12 cellular contexts compared by ENCODE assay signal in the genomic region with DNA sequence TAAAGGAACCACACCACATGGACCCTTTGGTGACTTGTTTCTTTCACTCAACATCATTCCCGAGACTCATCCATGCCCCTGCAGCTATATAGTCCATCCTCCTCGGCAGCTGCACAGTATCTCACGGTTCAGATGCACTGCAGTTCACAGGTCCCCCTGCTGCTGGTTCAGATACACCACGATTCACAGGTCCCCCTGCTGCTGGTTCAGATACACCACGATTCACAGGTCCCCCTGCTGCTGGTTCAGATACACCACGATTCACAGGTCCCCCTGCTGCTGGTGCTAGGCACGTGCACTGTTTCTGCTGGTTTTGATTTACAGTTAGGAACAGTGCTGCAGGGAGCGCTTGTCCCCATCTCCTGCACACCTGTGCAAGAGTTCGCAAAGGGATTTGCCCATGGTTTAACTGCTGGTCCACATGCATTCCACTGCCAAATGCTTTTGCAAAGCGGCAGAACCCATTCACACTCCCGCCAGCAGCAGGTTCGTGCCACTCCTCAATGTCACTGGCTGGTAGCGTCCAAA. TPM values are rescaled to one million over a fixed set of nuclear protein-coding genes. Genes with fewer than 3 reads are reported as not detected.
A peak's percentile ranks its signal among the peaks of the same experiment; 100 is the strongest.
DNase-seq lines count a peak whose midpoint lies in the region; ATAC-seq and TF ChIP-seq lines count a peak whose summit lies in the region.
"Had no signal": no experiment of that assay in that cellular context is flagged by ENCODE, and none has a peak within 500 bp of the region (broad histone marks: within the 10 kb centered on the region; RNA-seq: fewer than 3 reads in every experiment).

No MANE protein-coding gene starts in this region.

- H3K27me3 Mint-ChIP-seq in neural crest cell (ENCODE audit: low read depth) (peaks cover 4% of the 10 kb centered on the region), CD14-positive monocyte (ENCODE audit: low read depth in 3 of 3) (peaks cover 2 to 11% (median 11%) of the 10 kb centered on the region in 3 donors)
- H3K27me3 Mint-ChIP-seq: CD4-positive, alpha-beta memory T cell had no signal

- no peaks in the 10 kb centered on the region for H3K9me3 ChIP-seq in left ventricle myocardium inferior (replicated peaks)
- H3K9me3 ChIP-seq: transverse colon had no signal

- H3K4me1 ChIP-seq in left ventricle myocardium inferior = peaks cover 57% of the 10 kb centered on the region

- H3K4me3 ChIP-seq in left ventricle myocardium inferior = no peak overlapping the region
- H3K4me3 ChIP-seq: transverse colon had no signal

- H3K4me3 Mint-ChIP-seq in neural crest cell (peak overlapping the region; percentile 82), CD14-positive monocyte (no peak overlapping the region)
- H3K4me3 Mint-ChIP-seq: CD4-positive, alpha-beta memory T cell had no signal

- H3K36me3 Mint-ChIP-seq in neural crest cell (ENCODE audit: low read depth) (peaks cover 4% of the 10 kb centered on the region), CD14-positive monocyte (peaks cover 7 to 10% of the 10 kb centered on the region in 2 donors)

- intact Hi-C loops in left ventricle myocardium inferior (cut with micrococcal nuclease) (no loop called here), left cardiac atrium (cut with DNase I) (no loop called here), CD14-positive monocyte (cut with micrococcal nuclease) (loop anchor here in 1 of 2 donors (10.0 kb wide), 1 partner anchor 54 kb away; a partner anchor contains a TSS)

- no peak for ATAC-seq in left cardiac atrium

- no peaks in the 10 kb centered on the region for H3K27me3 ChIP-seq in left ventricle myocardium inferior (ENCODE audit: low read depth)
- H3K27me3 ChIP-seq: transverse colon had no signal

- no peak overlapping the region for H3K27ac Mint-ChIP-seq in neural crest cell (ENCODE audit: unreplicated experiment)
- no peak overlapping the region for H3K27ac Mint-ChIP-seq in CD14-positive monocyte

- H3K9me3 Mint-ChIP-seq in neural crest cell (no peaks in the 10 kb centered on the region), CD14-positive monocyte (peaks cover 0 to 2% (median 0%) of the 10 kb centered on the region in 7 donors)
- H3K9me3 Mint-ChIP-seq: CD4-positive, alpha-beta memory T cell had no signal

- H3K36me3 ChIP-seq in left ventricle myocardium inferior = no peaks in the 10 kb centered on the region
- H3K36me3 ChIP-seq: transverse colon had no signal

- DNase-seq in left ventricle myocardium inferior (no peak), left cardiac atrium (no peak), NCI-H2171 treated with DMSO at 0.1 percent for 48 hours (lab: John Stamatoyannopoulos, UW) (peak; percentile 58), neural crest cell (ENCODE audit: low read depth, low spot score) (no peak), COR-L47 (lab: John Stamatoyannopoulos, UW) (no peak), CD14-positive monocyte (ENCODE audit: low spot score) (no peak)
- DNase-seq: activated T-cell treated with anti-CD3 and anti-CD28 coated beads for 4 hours, NCI-H2081, transverse colon had no signal

- TF ChIP-seq CTCF in left ventricle myocardium inferior (IDR thresholded peaks at IDR 0.05; ENCODE audit: borderline replicate concordance) (peak; percentile 15), neural crest cell (conservative IDR thresholded peaks at IDR 0.05) (peak; percentile 28), CD14-positive monocyte (IDR thresholded peaks at IDR 0.05) (no peak)

- H3K27ac ChIP-seq in left ventricle myocardium inferior (replicated peaks) = no peak overlapping the region
- H3K27ac ChIP-seq: HL-60, transverse colon had no signal

- H3K4me1 Mint-ChIP-seq in neural crest cell = peaks cover 62% of the 10 kb centered on the region
- peaks cover 7% of the 10 kb centered on the region for H3K4me1 Mint-ChIP-seq in CD14-positive monocyte

RNA-seq across cellular contexts. Expression of a gene that starts 3.8 kb away (rescaled TPM):
- total RNA-seq in left ventricle myocardium inferior = 23.8 TPM
- 10 to 100 TPM; 21.6 to 34.1 TPM for total RNA-seq in left cardiac atrium
- 68.2 TPM in 2 replicates for total RNA-seq in neural crest cell
- 1 to 10 TPM; 7.3 to 8.0 TPM for polyA plus RNA-seq in CD14-positive monocyte

RNA-seq across cellular contexts. Expression of a gene that starts 3.9 kb away (rescaled TPM):
- total RNA-seq in left ventricle myocardium inferior = 0.14 TPM
- not detected for total RNA-seq in left cardiac atrium
- total RNA-seq in neural crest cell = 0.20 and 0.35 TPM in 2 replicates
- under 1 TPM in 1 of 2 donors, not detected in 1; 0.23 TPM for polyA plus RNA-seq in CD14-positive monocyte
- total RNA-seq: osteocyte, transverse colon had no signal

RNA-seq across cellular contexts. Expression of a gene that starts 24.5 kb away (rescaled TPM):
- total RNA-seq in left ventricle myocardium inferior = 72.5 TPM
- 10 to 100 TPM; 71.5 to 93.6 TPM for total RNA-seq in left cardiac atrium
- 53.8 and 59.0 TPM in 2 replicates for total RNA-seq in neural crest cell
- 10 to 100 TPM; 26.4 to 28.0 TPM for polyA plus RNA-seq in CD14-positive monocyte

RNA-seq across cellular contexts. Expression of a gene that starts 45.6 kb away (rescaled TPM):
- total RNA-seq in left ventricle myocardium inferior (29.0 TPM), left cardiac atrium (10 to 100 TPM; 27.9 to 33.6 TPM), neural crest cell (76.0 and 86.4 TPM in 2 replicates)
- 1 to 10 TPM; 4.0 to 4.5 TPM for polyA plus RNA-seq in CD14-positive monocyte

RNA-seq across cellular contexts. Expression of a gene that starts 49.8 kb away (rescaled TPM):
- total RNA-seq in left ventricle myocardium inferior = 0.52 TPM
- total RNA-seq in left cardiac atrium = under 1 TPM in 1 of 2 donors, not detected in 1; 0.59 TPM
- not detected in 2 replicates for total RNA-seq in neural crest cell
- not detected for polyA plus RNA-seq in CD14-positive monocyte
- total RNA-seq: CD4-positive, alpha-beta memory T cell; osteocyte had no signal
- polyA plus RNA-seq: CD4-positive, alpha-beta memory T cell had no signal
